Comparison of ENCODE assay signal across 18 cellular contexts in the genomic region with DNA sequence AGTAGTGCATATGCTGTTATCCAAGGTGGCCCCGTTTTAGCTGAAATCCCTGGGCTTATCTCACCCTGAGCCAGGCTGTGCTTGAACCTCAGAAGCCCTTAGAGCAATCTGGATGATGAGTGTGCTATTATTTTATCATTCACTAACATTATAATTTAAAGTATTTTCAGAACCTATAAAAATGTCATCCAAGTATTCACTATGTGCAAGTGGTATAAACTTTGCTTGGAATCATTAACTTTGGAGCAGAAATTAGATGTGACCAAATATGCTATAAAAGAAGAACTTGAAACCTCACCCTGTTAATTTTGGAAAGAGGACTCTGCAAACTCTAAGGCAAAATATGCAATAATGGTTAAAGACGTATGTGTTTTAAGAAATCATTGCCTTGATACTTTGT.
"Had no signal": no experiment of that assay in that cellular context is flagged by ENCODE, and none has a peak within 500 bp of the region (broad histone marks: within the 10 kb centered on the region; RNA-seq: fewer than 3 reads in every experiment).

No MANE protein-coding gene starts in this region.

- H3K9me3 Mint-ChIP-seq: activated CD4-positive, alpha-beta memory T cell treated with anti-CD3 and anti-CD28 coated beads for 36 hours; activated naive CD4-positive, alpha-beta T cell treated with anti-CD3 and anti-CD28 coated beads, Interleukin-2, amount 50 U/mL, for 24 hours; activated T-cell treated with anti-CD3 and anti-CD28 coated beads, Interleukin-2, amount 50 U/mL, for 72 hours; dendritic cell treated with granulocyte-macrophage colony-stimulating factor and Interleukin-4, amounts not matched to agents 40 ng/mL and 50 ng/mL, for 4 days; mesothelial cell of epicardium; nephron; T-helper 1 cell treated with Interleukin-12 subunit alpha and Interleukin-12 subunit beta and Interleukin-4 antibody, amounts not matched to agents 30 μg/mL and 1 μg/mL, for 36 hours; type B pancreatic cell had no signal

- H3K36me3 Mint-ChIP-seq: activated CD4-positive, alpha-beta memory T cell treated with anti-CD3 and anti-CD28 coated beads for 36 hours; activated naive CD4-positive, alpha-beta T cell treated with anti-CD3 and anti-CD28 coated beads, Interleukin-2, amount 50 U/mL, for 24 hours; mesothelial cell of epicardium; type B pancreatic cell; WTC11 had no signal

- H3K4me1 ChIP-seq: suprapubic skin had no signal

- H3K9me3 ChIP-seq: suprapubic skin had no signal

- H3K4me3 Mint-ChIP-seq: activated CD4-positive, alpha-beta memory T cell treated with anti-CD3 and anti-CD28 coated beads for 36 hours; activated naive CD4-positive, alpha-beta T cell treated with anti-CD3 and anti-CD28 coated beads, Interleukin-2, amount 50 U/mL, for 24 hours; dendritic cell treated with granulocyte-macrophage colony-stimulating factor and Interleukin-4, amounts not matched to agents 40 ng/mL and 50 ng/mL, for 4 days; mesothelial cell of epicardium; nephron; T-helper 1 cell treated with Interleukin-12 subunit alpha and Interleukin-12 subunit beta and Interleukin-4 antibody, amounts not matched to agents 30 μg/mL and 1 μg/mL, for 36 hours; type B pancreatic cell; WTC11 had no signal

- H3K27me3 Mint-ChIP-seq: dendritic cell treated with granulocyte-macrophage colony-stimulating factor and Interleukin-4, amounts not matched to agents 40 ng/mL and 50 ng/mL, for 4 days had no signal

- ATAC-seq: activated T-cell treated with anti-CD3 and anti-CD28 coated beads, Interleukin-2, amount 50 U/mL, for 72 hours; left lobe of liver; stimulated activated naive CD8-positive, alpha-beta T cell treated with anti-CD3 and anti-CD28 coated beads, Interleukin-15, Interleukin-2, amounts not matched to agents 100 U/mL and 50 U/mL, for 24 hours had no signal

- H3K4me1 Mint-ChIP-seq: activated naive CD4-positive, alpha-beta T cell treated with anti-CD3 and anti-CD28 coated beads, Interleukin-2, amount 50 U/mL, for 24 hours had no signal

- H3K27me3 ChIP-seq: suprapubic skin had no signal

- H3K27ac Mint-ChIP-seq: activated CD4-positive, alpha-beta memory T cell treated with anti-CD3 and anti-CD28 coated beads for 36 hours; activated naive CD4-positive, alpha-beta T cell treated with anti-CD3 and anti-CD28 coated beads, Interleukin-2, amount 50 U/mL, for 24 hours; activated T-cell treated with anti-CD3 and anti-CD28 coated beads, Interleukin-2, amount 50 U/mL, for 72 hours; dendritic cell treated with granulocyte-macrophage colony-stimulating factor and Interleukin-4, amounts not matched to agents 40 ng/mL and 50 ng/mL, for 4 days; mesothelial cell of epicardium; nephron; T-helper 1 cell treated with Interleukin-12 subunit alpha and Interleukin-12 subunit beta and Interleukin-4 antibody, amounts not matched to agents 30 μg/mL and 1 μg/mL, for 36 hours; type B pancreatic cell; WTC11 had no signal

- H3K4me3 ChIP-seq: lung, suprapubic skin had no signal

- DNase-seq: activated CD4-positive, alpha-beta memory T cell treated with anti-CD3 and anti-CD28 coated beads for 36 hours; activated CD4-positive, alpha-beta T cell treated with anti-CD3 and anti-CD28 coated beads for 4 hours; activated gamma-delta T cell; activated T-cell treated with anti-CD3 and anti-CD28 coated beads, Interleukin-2, amount 50 U/mL, for 72 hours; effector memory CD4-positive, alpha-beta T cell; hypothalamus; stimulated activated CD4-positive, alpha-beta T cell treated with anti-CD3 and anti-CD28 coated beads, Interleukin-2, amount 100 ng/mL, for 24 hours; stimulated activated naive CD8-positive, alpha-beta T cell treated with anti-CD3 and anti-CD28 coated beads, Interleukin-15, Interleukin-2, amounts not matched to agents 100 U/mL and 50 U/mL, for 24 hours had no signal

- H3K27ac ChIP-seq: suprapubic skin had no signal

- H3K36me3 ChIP-seq: suprapubic skin had no signal
